2 cellular contexts compared by ENCODE assay signal in the genomic region with DNA sequence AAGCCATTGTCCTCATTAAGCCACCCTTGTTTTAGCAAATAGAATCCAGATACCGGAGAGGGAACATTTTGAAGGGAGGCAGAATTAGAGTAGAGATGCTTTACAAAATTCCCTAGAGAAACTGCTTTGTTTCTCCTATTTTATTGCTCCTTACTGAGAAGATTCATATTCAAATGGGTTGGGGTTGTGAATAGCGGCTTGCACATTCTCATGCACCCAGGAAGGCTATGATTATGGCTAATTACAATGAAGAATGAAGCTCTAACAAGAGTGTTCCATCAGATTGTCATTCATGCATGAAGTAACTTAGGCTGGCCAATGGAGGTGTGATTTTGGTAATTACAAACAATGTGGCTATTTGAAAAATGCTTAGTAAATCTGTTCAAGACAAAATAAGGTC.
TF ChIP-seq lines count a peak whose summit lies in the region.

No MANE protein-coding gene starts in this region.

TF ChIP-seq in SK-N-SH, 30 proteins besides CTCF, POLR2A, EP300 and RAD21 (continued from another document):
- TF ChIP-seq, protein P1, sequence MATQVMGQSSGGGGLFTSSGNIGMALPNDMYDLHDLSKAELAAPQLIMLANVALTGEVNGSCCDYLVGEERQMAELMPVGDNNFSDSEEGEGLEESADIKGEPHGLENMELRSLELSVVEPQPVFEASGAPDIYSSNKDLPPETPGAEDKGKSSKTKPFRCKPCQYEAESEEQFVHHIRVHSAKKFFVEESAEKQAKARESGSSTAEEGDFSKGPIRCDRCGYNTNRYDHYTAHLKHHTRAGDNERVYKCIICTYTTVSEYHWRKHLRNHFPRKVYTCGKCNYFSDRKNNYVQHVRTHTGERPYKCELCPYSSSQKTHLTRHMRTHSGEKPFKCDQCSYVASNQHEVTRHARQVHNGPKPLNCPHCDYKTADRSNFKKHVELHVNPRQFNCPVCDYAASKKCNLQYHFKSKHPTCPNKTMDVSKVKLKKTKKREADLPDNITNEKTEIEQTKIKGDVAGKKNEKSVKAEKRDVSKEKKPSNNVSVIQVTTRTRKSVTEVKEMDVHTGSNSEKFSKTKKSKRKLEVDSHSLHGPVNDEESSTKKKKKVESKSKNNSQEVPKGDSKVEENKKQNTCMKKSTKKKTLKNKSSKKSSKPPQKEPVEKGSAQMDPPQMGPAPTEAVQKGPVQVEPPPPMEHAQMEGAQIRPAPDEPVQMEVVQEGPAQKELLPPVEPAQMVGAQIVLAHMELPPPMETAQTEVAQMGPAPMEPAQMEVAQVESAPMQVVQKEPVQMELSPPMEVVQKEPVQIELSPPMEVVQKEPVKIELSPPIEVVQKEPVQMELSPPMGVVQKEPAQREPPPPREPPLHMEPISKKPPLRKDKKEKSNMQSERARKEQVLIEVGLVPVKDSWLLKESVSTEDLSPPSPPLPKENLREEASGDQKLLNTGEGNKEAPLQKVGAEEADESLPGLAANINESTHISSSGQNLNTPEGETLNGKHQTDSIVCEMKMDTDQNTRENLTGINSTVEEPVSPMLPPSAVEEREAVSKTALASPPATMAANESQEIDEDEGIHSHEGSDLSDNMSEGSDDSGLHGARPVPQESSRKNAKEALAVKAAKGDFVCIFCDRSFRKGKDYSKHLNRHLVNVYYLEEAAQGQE (IDR thresholded peaks at IDR 0.05; ENCODE audit: low read depth, low read length), result no peak
- no peak for TF ChIP-seq RCOR1 (IDR thresholded peaks at IDR 0.05; ENCODE audit: low read length)

TF ChIP-seq in SK-N-SH treated with all-trans-retinoic acid at 6 μM for 48 hours, 23 proteins besides CTCF, POLR2A, EP300 and RAD21 (continued from another document):
- no peak for TF ChIP-seq TSHZ2 (CRISPR knock-in tag; IDR thresholded peaks at IDR 0.05)
- no peak for TF ChIP-seq CSDC2 (CRISPR knock-in tag; IDR thresholded peaks at IDR 0.05)
- no peak for TF ChIP-seq POU6F1 (CRISPR knock-in tag; IDR thresholded peaks at IDR 0.05; ENCODE audit: borderline replicate concordance, low read depth)
- no peak for TF ChIP-seq ARNTL (CRISPR knock-in tag; IDR thresholded peaks at IDR 0.05; ENCODE audit: borderline replicate concordance, low read depth)
